Comparison of ENCODE assay signal across 8 cellular contexts in the genomic region with DNA sequence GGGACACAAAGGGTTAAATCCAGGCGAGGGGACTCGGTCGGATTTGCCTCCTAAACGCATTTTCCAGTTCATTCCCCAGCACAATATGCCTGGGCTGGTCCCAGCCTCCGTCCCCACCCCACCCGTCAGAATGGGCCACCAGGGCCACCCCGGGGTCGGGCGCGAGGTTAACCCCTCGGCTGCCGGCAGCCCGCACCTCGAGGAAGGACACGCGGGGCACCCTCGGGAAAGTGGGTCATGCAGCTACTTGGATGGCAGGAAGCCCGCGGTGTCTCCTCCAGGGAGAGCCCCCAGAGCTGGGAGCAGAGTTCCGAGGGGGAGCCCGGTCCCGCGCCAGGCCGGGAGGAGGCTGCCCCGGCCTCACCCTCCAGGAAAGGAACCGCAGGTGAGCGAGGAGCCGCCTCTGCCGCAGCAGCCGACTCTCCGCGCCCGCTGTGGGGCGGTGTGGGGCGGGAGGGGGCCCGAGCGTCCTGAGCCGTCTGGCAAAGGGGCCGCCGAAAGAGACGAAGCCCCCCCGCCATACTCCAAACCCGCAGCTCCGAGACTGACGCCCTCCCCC. TPM values are rescaled to one million over a fixed set of nuclear protein-coding genes. Genes with fewer than 3 reads are reported as not detected.
A peak's percentile ranks its signal among the peaks of the same experiment; 100 is the strongest.
DNase-seq lines count a peak whose midpoint lies in the region; ATAC-seq, FAIRE-seq and TF ChIP-seq lines count a peak whose summit lies in the region.

No MANE protein-coding gene starts in this region.

- no peak for TF ChIP-seq POLR2A in gastroesophageal sphincter (IDR thresholded peaks at IDR 0.05)

- no peaks in the 10 kb centered on the region for H3K36me3 ChIP-seq in CD8-positive, alpha-beta T cell (ENCODE audit: insufficient read depth, low read length)
- H3K36me3 ChIP-seq in gastroesophageal sphincter (no peaks in the 10 kb centered on the region), pancreas (no peaks in the 10 kb centered on the region)

- H3K27me3 Mint-ChIP-seq in CD8-positive, alpha-beta T cell (ENCODE audit: low read depth), result peaks cover 12% of the 10 kb centered on the region
- peaks cover 17% of the 10 kb centered on the region for H3K27me3 Mint-ChIP-seq in activated CD8-positive, alpha-beta T cell treated with anti-CD3 and anti-CD28 coated beads for 36 hours

- no peak for TF ChIP-seq EP300 in gastroesophageal sphincter (IDR thresholded peaks at IDR 0.05)

- WGBS in gastroesophageal sphincter (ENCODE audit: low coverage in 1 of 2), 2 donors, result 0% methylated on average over 2 of the region's 45 CpGs; no CpG with 5 or more reads in 1 of the 2 donors
- 0 to 1% methylated on average over 40 to 45 of the region's 45 CpGs for WGBS in pancreas, 2 donors

- peaks cover 20% of the 10 kb centered on the region for H3K4me1 ChIP-seq in CD8-positive, alpha-beta T cell (ENCODE audit: insufficient read depth, low read length)
- H3K4me1 ChIP-seq in gastroesophageal sphincter (peaks cover 0 to 33% (median 18%) of the 10 kb centered on the region in 3 donors), pancreas (peaks cover 0 to 6% (median 5%) of the 10 kb centered on the region in 3 donors)

- peaks cover 2% of the 10 kb centered on the region for H3K36me3 Mint-ChIP-seq in CD8-positive, alpha-beta T cell
- no peaks in the 10 kb centered on the region for H3K36me3 Mint-ChIP-seq in activated CD8-positive, alpha-beta T cell treated with anti-CD3 and anti-CD28 coated beads for 36 hours (ENCODE audit: low read depth)

- H3K9me3 Mint-ChIP-seq in CD8-positive, alpha-beta T cell, result no peaks in the 10 kb centered on the region
- no peaks in the 10 kb centered on the region for H3K9me3 Mint-ChIP-seq in activated CD8-positive, alpha-beta T cell treated with anti-CD3 and anti-CD28 coated beads for 36 hours

- no peak for FAIRE-seq in pancreas (lab: Jason Lieb, UNC)

- H3K27ac Mint-ChIP-seq in CD8-positive, alpha-beta T cell, result no peak overlapping the region
- H3K27ac Mint-ChIP-seq in activated CD8-positive, alpha-beta T cell treated with anti-CD3 and anti-CD28 coated beads for 36 hours, result no peak overlapping the region

- peak overlapping the region; percentile 59 for H3K4me3 ChIP-seq in CD8-positive, alpha-beta T cell (ENCODE audit: low read depth, low read length)
- H3K4me3 ChIP-seq in gastroesophageal sphincter (peak overlapping the region; percentile 77 to 86), pancreas (peak overlapping the region; percentile 73 to 86 (median 80))

- H3K27ac ChIP-seq in CD8-positive, alpha-beta T cell (ENCODE audit: low read depth, low read length), result no peak overlapping the region
- H3K27ac ChIP-seq in gastroesophageal sphincter, result peak overlapping the region in 3 of 4 donors; percentile 89 to 97 (median 91)
- H3K27ac ChIP-seq in pancreas, result peak overlapping the region; percentile 66 to 85 (median 79)

- peaks cover 9% of the 10 kb centered on the region for H3K27me3 ChIP-seq in CD8-positive, alpha-beta T cell (ENCODE audit: insufficient read depth, low read length)
- no peaks in the 10 kb centered on the region for H3K27me3 ChIP-seq in gastroesophageal sphincter
- H3K27me3 ChIP-seq in pancreas, result no peaks in the 10 kb centered on the region

- no peak for TF ChIP-seq CTCF in CD8-positive, alpha-beta T cell (IDR thresholded peaks at IDR 0.05)
- TF ChIP-seq CTCF in activated CD8-positive, alpha-beta T cell treated with anti-CD3 and anti-CD28 coated beads for 36 hours (IDR thresholded peaks at IDR 0.05), result no peak
- TF ChIP-seq CTCF in gastroesophageal sphincter (IDR thresholded peaks at IDR 0.05) (peak in 1 of 4 experiments; percentile 48), pancreas (IDR thresholded peaks at IDR 0.05) (peak in 3 of 4 donors; percentile 7 to 15 (median 13))

- no peaks in the 10 kb centered on the region for H3K9me3 ChIP-seq in CD8-positive, alpha-beta T cell (ENCODE audit: low read length)
- no peaks in the 10 kb centered on the region for H3K9me3 ChIP-seq in gastroesophageal sphincter
- no peaks in the 10 kb centered on the region for H3K9me3 ChIP-seq in pancreas

- CTCF ChIA-PET in CD8-positive, alpha-beta T cell (lab: Charles Lee), result interaction anchor here (0.9 to 3.1 kb wide), 5 partner anchors 13 to 253 kb away, joined by 3 to 32 read pairs (median 3); no protein-coding TSS in a partner anchor
- CTCF ChIA-PET in HEK293T (lab: Yijun Ruan, JAX), result interaction anchor here (0.6 to 1.0 kb wide), 3 partner anchors 12 to 58 kb away, joined by 3 to 5 read pairs (median 4); no protein-coding TSS in a partner anchor
- CTCF ChIA-PET in activated CD8-positive, alpha-beta T cell treated with anti-CD3 and anti-CD28 coated beads for 36 hours (lab: Charles Lee), result interaction anchor here (0.6 to 2.2 kb wide), 2 partner anchors 12 to 198 kb away, joined by 3 to 7 read pairs; no protein-coding TSS in a partner anchor

- peaks cover 19% of the 10 kb centered on the region for H3K4me1 Mint-ChIP-seq in CD8-positive, alpha-beta T cell (ENCODE audit: low read depth)
- H3K4me1 Mint-ChIP-seq in activated CD8-positive, alpha-beta T cell treated with anti-CD3 and anti-CD28 coated beads for 36 hours (ENCODE audit: low read depth), result peaks cover 8% of the 10 kb centered on the region

- DNase-seq in CD8-positive, alpha-beta T cell, result peak in 3 of 7 experiments; percentile 27 to 56 (median 39)
- peak; percentile 50 for DNase-seq in HEK293T (ENCODE audit: extremely low spot score)
- DNase-seq in activated CD8-positive, alpha-beta T cell treated with anti-CD3 and anti-CD28 coated beads for 36 hours, result peak; percentile 17
- peak; percentile 54 to 86 (median 65) for DNase-seq in pancreas
- DNase-seq in NCI-H510A treated with DMSO at 0.1 percent for 48 hours (lab: John Stamatoyannopoulos, UW), result no peak
- no peak for DNase-seq in MV-4-11 (lab: John Stamatoyannopoulos, UW)

- H3K4me3 Mint-ChIP-seq in CD8-positive, alpha-beta T cell, result peak overlapping the region; percentile 94
- H3K4me3 Mint-ChIP-seq in activated CD8-positive, alpha-beta T cell treated with anti-CD3 and anti-CD28 coated beads for 36 hours, result peak overlapping the region; percentile 69

- POLR2A ChIA-PET in CD8-positive, alpha-beta T cell (lab: Charles Lee), result no interaction called here
- POLR2A ChIA-PET in HEK293T (lab: Yijun Ruan, JAX), result no interaction called here
- POLR2A ChIA-PET in activated CD8-positive, alpha-beta T cell treated with anti-CD3 and anti-CD28 coated beads for 36 hours (lab: Charles Lee), result interaction anchor here (1.3 kb wide), 1 partner anchor 62 kb away, joined by 3 read pairs; no protein-coding TSS in a partner anchor

- ATAC-seq in CD8-positive, alpha-beta T cell, result no peak
- ATAC-seq in activated CD8-positive, alpha-beta T cell treated with anti-CD3 and anti-CD28 coated beads for 36 hours, result no peak
- no peak for ATAC-seq in gastroesophageal sphincter
- ATAC-seq in pancreas, result peak; percentile 41 to 66 (median 62)
- ATAC-seq in HG02981 (IDR thresholded peaks at IDR 0.05; ENCODE audit: unreplicated experiment), result no peak

- intact Hi-C loops in CD8-positive, alpha-beta T cell (cut with DNase I, micrococcal nuclease), result loop anchor here (5.0 to 10.0 kb wide), 5 partner anchors 245 to 485 kb away; a partner anchor contains a TSS
- intact Hi-C loops in activated CD8-positive, alpha-beta T cell treated with anti-CD3 and anti-CD28 coated beads for 36 hours (cut with micrococcal nuclease), result loop anchor here (5.0 kb wide), 1 partner anchor 40 kb away; no protein-coding TSS in a partner anchor
- intact Hi-C loops in pancreas (cut with DNase I), result loop anchor here in 1 of 3 donors (5.0 kb wide), 1 partner anchor 55 kb away; no protein-coding TSS in a partner anchor

TF ChIP-seq in HEK293T, 16 proteins besides CTCF, POLR2A, EP300 and RAD21:
- TF ChIP-seq SUZ12 (IDR thresholded peaks at IDR 0.05) (no peak), L3MBTL2 (conservative IDR thresholded peaks at IDR 0.05) (peak; percentile 36; the same call in 1 of the 2 replicates)

RNA-seq across cellular contexts. Expression of a gene that starts 1.4 kb away (rescaled TPM):
- 1 to 10 TPM; 6.4 to 6.9 TPM for total RNA-seq in CD8-positive, alpha-beta T cell
- 1 to 10 TPM; 2.6 to 3.8 TPM for total RNA-seq in activated CD8-positive, alpha-beta T cell treated with anti-CD3 and anti-CD28 coated beads for 36 hours
- total RNA-seq in gastroesophageal sphincter, result 1 to 10 TPM; 2.6 to 7.1 (median 4.3) TPM
- total RNA-seq in pancreas, result 10 to 100 TPM; 14.8 to 24.7 (median 22.2) TPM
- polyA plus RNA-seq in pancreas, result 1 to 10 TPM; 7.9 to 8.5 TPM

Comparison
In these comparisons a context has a peak if more than half of its experiments do, and no peak if none do; other contexts are left out.
1. ATAC-seq: peak in pancreas (4 of 4); none in CD8-positive, alpha-beta T cell (single experiment), activated CD8-positive, alpha-beta T cell treated with anti-CD3 and anti-CD28 coated beads for 36 hours (single experiment), gastroesophageal sphincter (single experiment) and HG02981 (single experiment).
2. DNase-seq: peak in HEK293T (single experiment), activated CD8-positive, alpha-beta T cell treated with anti-CD3 and anti-CD28 coated beads for 36 hours (single experiment) and pancreas (6 of 6); none in NCI-H510A treated with DMSO at 0.1 percent for 48 hours (single experiment) and MV-4-11 (single experiment).
3. CTCF ChIP-seq: peak in pancreas (3 of 4); none in CD8-positive, alpha-beta T cell (single experiment) and activated CD8-positive, alpha-beta T cell treated with anti-CD3 and anti-CD28 coated beads for 36 hours (single experiment).
4. Peak in every context shown above with its lines, with median percentiles within 50 percentile points of each other: H3K4me3 ChIP-seq.